In genomic region chr2:3608373-3609278, GRCh38 we compare ENCODE assay signal across 18 cellular contexts. TPM values are rescaled to one million over a fixed set of nuclear protein-coding genes. Genes with fewer than 3 reads are reported as not detected.
DNase-seq lines count a peak whose midpoint lies in the region; ATAC-seq, FAIRE-seq and TF ChIP-seq lines count a peak whose summit lies in the region.
"Had no signal": no experiment of that assay in that cellular context is flagged by ENCODE, and none has a peak within 500 bp of the region (broad histone marks: within the 10 kb centered on the region; RNA-seq: fewer than 3 reads in every experiment).

No MANE protein-coding gene starts in this region.

- peak overlapping the region in 3 of 10 donors; percentile 44 to 74 (median 53) for H3K4me3 Mint-ChIP-seq in naive thymus-derived CD4-positive, alpha-beta T cell
- H3K4me3 Mint-ChIP-seq: endodermal cell; T-helper 2 cell treated with Interferon-gamma antibody and Interleukin-4, amounts not matched to agents 5 μg/mL and 100 μg/mL, for 36 hours had no signal

- peak; percentile 18 for DNase-seq in NCI-H345 (lab: John Stamatoyannopoulos, UW)
- no peak for DNase-seq in NCI-H345 treated with DMSO at 0.1 percent for 48 hours (lab: John Stamatoyannopoulos, UW; ENCODE audit: unreplicated experiment)
- no peak for DNase-seq in Panc1 (ENCODE audit: low read depth, low spot score)
- peak in 1 of 9 donors; percentile 8 for DNase-seq in naive thymus-derived CD4-positive, alpha-beta T cell
- no peak for DNase-seq in KBM-7
- DNase-seq in GM19239 (ENCODE audit: insufficient read length, low spot score), result no peak
- DNase-seq in right atrium auricular region (ENCODE audit: low spot score), result no peak
- DNase-seq: activated CD4-positive, alpha-beta T cell treated with anti-CD3 and anti-CD28 coated beads, Interleukin-2, amount 50 U/mL, for 1 hour; brain microvascular endothelial cell; endodermal cell; foreskin fibroblast; mammary epithelial cell; substantia nigra had no signal

- no peaks in the 10 kb centered on the region for H3K9me3 ChIP-seq in Panc1 (ENCODE audit: control insufficient read depth, insufficient read depth, low read depth, low read length)
- no peaks in the 10 kb centered on the region for H3K9me3 ChIP-seq in naive thymus-derived CD4-positive, alpha-beta T cell (ENCODE audit: control insufficient read depth in 2 of 3, low read length in 3 of 3)
- no peaks in the 10 kb centered on the region for H3K9me3 ChIP-seq in right atrium auricular region

- H3K4me1 Mint-ChIP-seq in naive thymus-derived CD4-positive, alpha-beta T cell, result peaks cover 0 to 47% (median 4%) of the 10 kb centered on the region in 7 donors

- TF ChIP-seq CTCF in Panc1 (IDR thresholded peaks at IDR 0.05) (no peak), right atrium auricular region (IDR thresholded peaks at IDR 0.05) (no peak)

- H3K9me3 Mint-ChIP-seq in naive thymus-derived CD4-positive, alpha-beta T cell, result peaks cover 0 to 8% (median 1%) of the 10 kb centered on the region in 11 donors
- H3K9me3 Mint-ChIP-seq: T-helper 2 cell treated with Interferon-gamma antibody and Interleukin-4, amounts not matched to agents 5 μg/mL and 100 μg/mL, for 36 hours had no signal

- no peaks in the 10 kb centered on the region for H3K36me3 ChIP-seq in Panc1 (ENCODE audit: control insufficient read depth, insufficient read depth, low read length)
- no peaks in the 10 kb centered on the region for H3K36me3 ChIP-seq in naive thymus-derived CD4-positive, alpha-beta T cell (ENCODE audit: control insufficient read depth in 2 of 3, insufficient read depth in 3 of 3, low read length in 3 of 3)
- H3K36me3 ChIP-seq in right atrium auricular region, result no peaks in the 10 kb centered on the region
- H3K36me3 ChIP-seq: brain microvascular endothelial cell had no signal

- H3K27me3 ChIP-seq in Panc1 (ENCODE audit: control insufficient read depth, insufficient read depth, low read length) (no peaks in the 10 kb centered on the region), right atrium auricular region (no peaks in the 10 kb centered on the region)
- H3K27me3 ChIP-seq in naive thymus-derived CD4-positive, alpha-beta T cell (ENCODE audit: control insufficient read depth in 2 of 2, insufficient read depth in 2 of 2, low read length in 2 of 2), result no peaks in the 10 kb centered on the region
- H3K27me3 ChIP-seq: brain microvascular endothelial cell had no signal

- no peak overlapping the region for H3K27ac ChIP-seq in Panc1 (ENCODE audit: low read length)
- peak overlapping the region; percentile 21 for H3K27ac ChIP-seq in naive thymus-derived CD4-positive, alpha-beta T cell (ENCODE audit: low read depth, low read length)
- no peak overlapping the region for H3K27ac ChIP-seq in right atrium auricular region
- H3K27ac ChIP-seq: brain microvascular endothelial cell had no signal

- POLR2A ChIA-PET in Panc1 (lab: Charles Lee), result no interaction called here
- POLR2A ChIA-PET in naive thymus-derived CD4-positive, alpha-beta T cell (lab: Charles Lee), result interaction anchor here (2.0 kb wide), 1 partner anchor 44 kb away, joined by 12 read pairs; no protein-coding TSS in a partner anchor

- H3K27me3 Mint-ChIP-seq in naive thymus-derived CD4-positive, alpha-beta T cell, result peaks cover 0 to 4% (median 0%) of the 10 kb centered on the region in 5 donors

- CTCF ChIA-PET in Panc1 (lab: Charles Lee), result no interaction called here
- CTCF ChIA-PET in naive thymus-derived CD4-positive, alpha-beta T cell (lab: Charles Lee), result interaction anchor here (0.6 to 0.7 kb wide), 3 partner anchors 16 to 188 kb away, joined by 3 to 5 read pairs (median 5); no protein-coding TSS in a partner anchor

- H3K4me1 ChIP-seq in Panc1 (ENCODE audit: control insufficient read depth, insufficient read depth, low read length) (peaks cover 8% of the 10 kb centered on the region; the same call in 1 of the 2 replicates), right atrium auricular region (no peaks in the 10 kb centered on the region)
- H3K4me1 ChIP-seq in naive thymus-derived CD4-positive, alpha-beta T cell (ENCODE audit: control insufficient read depth in 2 of 2, insufficient read depth in 2 of 2, low read length in 2 of 2), result peaks cover 0 to 6% of the 10 kb centered on the region in 2 donors

- in situ Hi-C loops in Panc1 (cut with HindIII; ENCODE audit: low pct_unique_long_range_greater_than_20kb, low sequenced_read_pairs), result no loop called here
- in situ Hi-C loops in KBM-7 (cut with MboI; ENCODE audit: low pct_unique_long_range_greater_than_20kb, low sequenced_read_pairs), result no loop called here

- peak; percentile 16 for ATAC-seq in GM21786 (IDR thresholded peaks at IDR 0.05; ENCODE audit: unreplicated experiment)
- ATAC-seq in Panc1, result peak; percentile 3; the same call in 1 of the 2 replicates
- ATAC-seq in naive thymus-derived CD4-positive, alpha-beta T cell, result no peak
- ATAC-seq: HCT116 had no signal

- no peak overlapping the region for H3K4me3 ChIP-seq in Panc1 (ENCODE audit: low read depth in 2 of 2, low read length in 2 of 2)
- H3K4me3 ChIP-seq in naive thymus-derived CD4-positive, alpha-beta T cell (ENCODE audit: low read length), result no peak overlapping the region
- H3K4me3 ChIP-seq in right atrium auricular region, result no peak overlapping the region

- peaks cover 0 to 7% (median 0%) of the 10 kb centered on the region in 5 donors for H3K36me3 Mint-ChIP-seq in naive thymus-derived CD4-positive, alpha-beta T cell

- BruUV-seq in Panc1 (replicated peaks; lab: Mats Ljungman, UMichigan), result no TSS peak

- intact Hi-C loops in Panc1 (cut with micrococcal nuclease; ENCODE audit: unreplicated experiment), result no loop called here
- intact Hi-C loops in naive thymus-derived CD4-positive, alpha-beta T cell (cut with micrococcal nuclease), result loop anchor here in 1 of 2 donors (1.0 kb wide), 1 partner anchor 33 kb away; the partner anchor contains the start of gene RPS7

- FAIRE-seq in GM19239 (lab: Jason Lieb, UNC), result no peak

- peak overlapping the region in 5 of 9 donors; percentile 40 to 88 (median 75) for H3K27ac Mint-ChIP-seq in naive thymus-derived CD4-positive, alpha-beta T cell
- H3K27ac Mint-ChIP-seq: endodermal cell; T-helper 2 cell treated with Interferon-gamma antibody and Interleukin-4, amounts not matched to agents 5 μg/mL and 100 μg/mL, for 36 hours had no signal

RNA-seq across cellular contexts. Expression of gene COLEC11, which starts 13.7 kb away (rescaled TPM):
- total RNA-seq in Panc1 (2021; ENCODE audit: unreplicated experiment) (0.31 TPM), right atrium auricular region (10 to 100 TPM; 27.8 to 56.6 TPM)
- polyA plus RNA-seq in Panc1 (2012; ENCODE audit: insufficient read length), result 0.28 TPM
- under 1 TPM in 1 of 5 experiments, not detected in 4; 0.48 TPM for total RNA-seq in naive thymus-derived CD4-positive, alpha-beta T cell
- under 1 TPM in 1 of 2 donors, not detected in 1; 0.46 TPM for polyA plus RNA-seq in naive thymus-derived CD4-positive, alpha-beta T cell
- total RNA-seq: mammary epithelial cell had no signal
- polyA plus RNA-seq: mammary epithelial cell had no signal

RNA-seq across cellular contexts. Expression of gene RPS7, which starts 33.6 kb away (rescaled TPM):
- 1,117 TPM for total RNA-seq in Panc1 (2021; ENCODE audit: unreplicated experiment)
- polyA plus RNA-seq in Panc1 (2012; ENCODE audit: insufficient read length), result 852 TPM
- 1,000 to 10,000 TPM; 1,197 to 1,878 (median 1,602) TPM for total RNA-seq in naive thymus-derived CD4-positive, alpha-beta T cell
- polyA plus RNA-seq in naive thymus-derived CD4-positive, alpha-beta T cell, result 1,000 to 10,000 TPM; 1,224 to 1,352 TPM
- 1,000 to 10,000 TPM; 1,479 to 1,487 TPM for total RNA-seq in right atrium auricular region

RNA-seq across cellular contexts. Expression of gene ALLC, which starts 49.4 kb away (rescaled TPM):
- not detected for total RNA-seq in Panc1 (2021; ENCODE audit: unreplicated experiment)
- not detected for polyA plus RNA-seq in Panc1 (2012; ENCODE audit: insufficient read length)
- not detected for total RNA-seq in naive thymus-derived CD4-positive, alpha-beta T cell
- not detected for polyA plus RNA-seq in naive thymus-derived CD4-positive, alpha-beta T cell
- total RNA-seq in right atrium auricular region, result not detected
- total RNA-seq: endodermal cell, M059J, mammary epithelial cell, NCI-H460 had no signal
- polyA plus RNA-seq: mammary epithelial cell had no signal

RNA-seq across cellular contexts. Expression of gene RNASEH1, which starts 50.5 kb away (rescaled TPM):
- total RNA-seq in Panc1 (2021; ENCODE audit: unreplicated experiment), result 43.7 TPM
- polyA plus RNA-seq in Panc1 (2012; ENCODE audit: insufficient read length), result 30.7 TPM
- 10 to 100 TPM; 17.6 to 31.2 (median 23.4) TPM for total RNA-seq in naive thymus-derived CD4-positive, alpha-beta T cell
- polyA plus RNA-seq in naive thymus-derived CD4-positive, alpha-beta T cell, result 10 to 100 TPM; 31.1 to 37.6 TPM
- total RNA-seq in right atrium auricular region, result 10 to 100 TPM; 16.9 to 18.6 TPM

Comparison
In these comparisons a context has a peak if more than half of its experiments do, and no peak if none do; other contexts are left out.
1. RNA of gene COLEC11, which starts 13.7 kb away (total RNA-seq): 27.8 to 56.6 TPM in right atrium auricular region; 0.31 TPM in Panc1 (single experiment) and 0.48 TPM in naive thymus-derived CD4-positive, alpha-beta T cell; every median in the first group is over 10 times any median in the second.